ENCODE assay signal across 8 cellular contexts in genomic region chr7:33128990-33129805, GRCh38. TPM values are rescaled to one million over a fixed set of nuclear protein-coding genes. Genes with fewer than 3 reads are reported as not detected.
DNase-seq lines count a peak whose midpoint lies in the region; ATAC-seq and TF ChIP-seq lines count a peak whose summit lies in the region.

Gene BBS9, plus strand, starts transcription at chr7:33129564. Its CDS starts 16,689 bp downstream, at chr7:33146253.

- in situ Hi-C loops in G401 (cut with HindIII; ENCODE audit: low sequenced_read_pairs): no loop called here

- peak within 1 kb of the TSS; percentile 70 for H3K9ac ChIP-seq in Loucy (ENCODE audit: low read depth, low read length, poor library complexity, severe bottlenecking)

- H4K20me1 ChIP-seq in Loucy (ENCODE audit: insufficient read depth, low read length, poor library complexity, severe bottlenecking): no peaks in the 10 kb centered on the region

- H3K4me1 ChIP-seq in Loucy (ENCODE audit: insufficient read depth, low read length, poor library complexity, severe bottlenecking) (peaks cover 5% of the 10 kb centered on the region), RWPE2 (ENCODE audit: insufficient read depth, poor library complexity, severe bottlenecking) (peaks cover 8% of the 10 kb centered on the region)

- no peaks in the 10 kb centered on the region for H3K27me3 Mint-ChIP-seq in natural killer cell treated with Interleukin-12 subunit alpha and Interleukin-12 subunit beta and Interleukin-15 and Interleukin-18, amount 100 ng/mL, for 72 hours

- H3K27ac ChIP-seq in RWPE2 (ENCODE audit: poor library complexity, severe bottlenecking): peak within 1 kb of the TSS; percentile 44

- TF ChIP-seq CTCF in Loucy (conservative IDR thresholded peaks at IDR 0.05; ENCODE audit: low read length) (no peak), RWPE2 (IDR thresholded peaks at IDR 0.05; ENCODE audit: poor library complexity, severe bottlenecking) (no peak), fibroblast of the aortic adventitia (IDR thresholded peaks at IDR 0.05; ENCODE audit: insufficient read depth, low read length) (peak; percentile 28)

- H3K36me3 Mint-ChIP-seq in natural killer cell treated with Interleukin-12 subunit alpha and Interleukin-12 subunit beta and Interleukin-15 and Interleukin-18, amount 100 ng/mL, for 72 hours: no peaks in the 10 kb centered on the region

- DNase-seq in G401 (ENCODE audit: low spot score) (peak; percentile 96), H7 (peak; percentile 98), RWPE2 (ENCODE audit: low spot score) (peak; percentile 91), fibroblast of the aortic adventitia (ENCODE audit: low read depth) (peak; percentile 91)
- DNase-seq in activated effector memory CD4-positive, alpha-beta T cell treated with Interleukin-2 at 50 U/mL for 16 hours: peak; percentile 85
- DNase-seq in natural killer cell treated with Interleukin-12 subunit alpha and Interleukin-12 subunit beta and Interleukin-15 and Interleukin-18, amount 100 ng/mL, for 72 hours (ENCODE audit: low spot score): peak; percentile 94
- peak; percentile 92 for DNase-seq in stimulated activated naive CD4-positive, alpha-beta T cell treated with Interleukin-2 at 50 U/mL for 16 hours (lab: John Stamatoyannopoulos, UW)

- no peaks in the 10 kb centered on the region for H3K79me2 ChIP-seq in Loucy (ENCODE audit: insufficient read depth, low read length)

- no peaks in the 10 kb centered on the region for H3K36me3 ChIP-seq in H7 (replicated peaks; ENCODE audit: control insufficient read depth, insufficient read depth, low read length)
- H3K36me3 ChIP-seq in Loucy (ENCODE audit: insufficient read depth, low read length): no peaks in the 10 kb centered on the region
- no peaks in the 10 kb centered on the region for H3K36me3 ChIP-seq in RWPE2 (ENCODE audit: low read depth)

- H3K27me3 ChIP-seq in H7 (ENCODE audit: control insufficient read depth, insufficient read depth, low read length) (no peaks in the 10 kb centered on the region), Loucy (ENCODE audit: insufficient read depth, low read length, poor library complexity, severe bottlenecking) (no peaks in the 10 kb centered on the region), RWPE2 (ENCODE audit: insufficient read depth, poor library complexity, severe bottlenecking) (no peaks in the 10 kb centered on the region)

- no peaks in the 10 kb centered on the region for H3K9me2 ChIP-seq in Loucy (replicated peaks; ENCODE audit: low read depth, low read length)

- peak; percentile 100 for ATAC-seq in RWPE2 (ENCODE audit: low read depth)
- ATAC-seq in natural killer cell treated with Interleukin-12 subunit alpha and Interleukin-12 subunit beta and Interleukin-15 and Interleukin-18, amount 100 ng/mL, for 72 hours: peak; percentile 99

- H3K4me3 ChIP-seq in H7 (ENCODE audit: insufficient read depth, low read depth, low read length) (peak within 1 kb of the TSS; percentile 73), Loucy (ENCODE audit: low read length, poor library complexity, severe bottlenecking) (peak within 1 kb of the TSS; percentile 86), RWPE2 (ENCODE audit: severe bottlenecking) (peak within 1 kb of the TSS; percentile 73), fibroblast of the aortic adventitia (ENCODE audit: low read depth, low read length) (peak within 1 kb of the TSS; percentile 91)

- no peaks in the 10 kb centered on the region for H3K9me3 Mint-ChIP-seq in natural killer cell treated with Interleukin-12 subunit alpha and Interleukin-12 subunit beta and Interleukin-15 and Interleukin-18, amount 100 ng/mL, for 72 hours

- H3K27ac Mint-ChIP-seq in natural killer cell treated with Interleukin-12 subunit alpha and Interleukin-12 subunit beta and Interleukin-15 and Interleukin-18, amount 100 ng/mL, for 72 hours: peak within 1 kb of the TSS; percentile 75 to 92

- H3K4me2 ChIP-seq in Loucy (ENCODE audit: low read depth, low read length, poor library complexity, severe bottlenecking): peak within 1 kb of the TSS; percentile 86

- peak within 1 kb of the TSS; percentile 97 for H3K4me3 Mint-ChIP-seq in natural killer cell treated with Interleukin-12 subunit alpha and Interleukin-12 subunit beta and Interleukin-15 and Interleukin-18, amount 100 ng/mL, for 72 hours

- H3K9me3 ChIP-seq in Loucy (ENCODE audit: insufficient read depth, low read depth, low read length): no peaks in the 10 kb centered on the region
- no peaks in the 10 kb centered on the region for H3K9me3 ChIP-seq in RWPE2 (ENCODE audit: severe bottlenecking)

- H3F3A ChIP-seq in Loucy (ENCODE audit: low read depth): no peaks in the 10 kb centered on the region

- peaks cover 11 to 17% of the 10 kb centered on the region in 2 donors for H3K4me1 Mint-ChIP-seq in natural killer cell treated with Interleukin-12 subunit alpha and Interleukin-12 subunit beta and Interleukin-15 and Interleukin-18, amount 100 ng/mL, for 72 hours (ENCODE audit: low read depth in 2 of 2)

- peak within 1 kb of the TSS; percentile 98 for H2AFZ ChIP-seq in Loucy (ENCODE audit: low read length)

RNA-seq across cellular contexts. Expression of gene BBS9, which starts in this region (rescaled TPM):
- 17.7 and 21.4 TPM in 2 replicates for total RNA-seq in G401 (2014; rRNA removed; shearing (Covaris generic))
- 4.6 and 5.3 TPM in 2 replicates for total RNA-seq in H7 (2014; rRNA removed; shearing (Covaris generic))
- total RNA-seq in fibroblast of the aortic adventitia (ENCODE audit: low replicate concordance): 26.8 and 31.1 TPM in 2 replicates
- 10 to 100 TPM; 16.6 to 17.8 TPM for total RNA-seq in natural killer cell treated with Interleukin-12 subunit alpha and Interleukin-12 subunit beta and Interleukin-15 and Interleukin-18, amount 100 ng/mL, for 72 hours

Comparison
In these comparisons a context has a peak if more than half of its experiments do, and no peak if none do; other contexts are left out.
1. Peak in every context shown above with its lines: DNase-seq, ATAC-seq, H3K4me3 ChIP-seq and H3K27ac ChIP-seq.